ENCODE assay signal across 31 cellular contexts in the genomic region with DNA sequence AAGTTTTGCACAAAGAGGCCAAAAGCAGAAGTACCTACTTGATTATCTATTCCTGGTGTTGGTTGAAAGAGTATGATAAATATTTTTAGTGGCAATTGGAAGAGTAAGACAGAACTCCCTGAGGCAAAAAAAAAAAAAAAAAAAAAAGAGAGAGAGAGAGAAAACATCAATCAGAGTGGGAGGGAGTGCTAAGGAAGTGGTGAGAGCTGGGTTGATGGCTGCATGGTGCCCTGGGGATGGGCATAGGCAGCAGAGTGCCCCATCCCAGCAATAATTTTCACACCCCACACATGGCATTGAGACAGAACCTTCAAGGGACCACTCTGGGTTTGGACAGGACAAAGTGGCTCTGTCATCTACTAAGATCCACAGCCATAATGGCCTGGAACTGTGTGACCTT.
"Had no signal": no experiment of that assay in that cellular context is flagged by ENCODE, and none has a peak within 500 bp of the region (broad histone marks: within the 10 kb centered on the region; RNA-seq: fewer than 3 reads in every experiment).

No MANE protein-coding gene starts in this region.

- H3K4me2 ChIP-seq: neural progenitor cell had no signal

- H3K27ac ChIP-seq: ascending aorta, cardiac muscle cell, colonic mucosa, dorsolateral prefrontal cortex, gastrocnemius medialis, left lung, lower lobe of right lung, neural progenitor cell, spleen, suprapubic skin, tibial artery, upper lobe of right lung, VCaP had no signal

- H3K4me1 ChIP-seq: colonic mucosa, left lung, lower lobe of right lung, neural progenitor cell, spleen, suprapubic skin, upper lobe of right lung had no signal

- DNase-seq: activated CD4-positive, alpha-beta T cell treated with anti-CD3 and anti-CD28 coated beads for 48 hours; activated CD4-positive, alpha-beta T cell treated with anti-CD3 and anti-CD28 coated beads, Interleukin-2, amount 50 U/mL, for 48 hours; activated CD8-positive, alpha-beta memory T cell treated with anti-CD3 and anti-CD28 coated beads for 24 hours; activated gamma-delta T cell; activated naive CD4-positive, alpha-beta T cell treated with anti-CD3 and anti-CD28 coated beads, Interleukin-2, amount 10 ng/mL, durations not matched to agents 7 days and 5 days; activated naive CD8-positive, alpha-beta T cell treated with anti-CD3 and anti-CD28 coated beads, Interleukin-2, amount 10 ng/mL, durations not matched to agents 7 days and 5 days; cerebellar nuclear complex; colonic mucosa; dorsolateral prefrontal cortex; effector memory CD4-positive, alpha-beta T cell; erythroblast; gastrocnemius medialis; glutamatergic neuron; left lung; lower lobe of right lung; mesendoderm; natural killer cell; occipital lobe; posterior cingulate gyrus; right cardiac atrium; spleen; stimulated activated naive CD4-positive, alpha-beta T cell; tibial artery; upper lobe of right lung had no signal

- FAIRE-seq: islet of Langerhans had no signal

- H3K4me3 ChIP-seq: ascending aorta, cardiac muscle cell, colonic mucosa, dorsolateral prefrontal cortex, gastrocnemius medialis, left lung, lower lobe of right lung, neural progenitor cell, spleen, suprapubic skin, tibial artery, upper lobe of right lung had no signal

- H3K9me3 ChIP-seq: ascending aorta, colonic mucosa, suprapubic skin, upper lobe of right lung had no signal

- H2AFZ ChIP-seq: neural progenitor cell had no signal

- H3K9ac ChIP-seq: neural progenitor cell had no signal

- ATAC-seq: activated CD4-positive, CD25-positive, alpha-beta regulatory T cell treated with anti-CD3 and anti-CD28 coated beads, Interleukin-2, amount 50 U/mL, for 24 hours; gastrocnemius medialis; left lung; lower lobe of right lung; natural killer cell; right cardiac atrium; upper lobe of right lung had no signal

- H3K36me3 ChIP-seq: ascending aorta, cardiac muscle cell, colonic mucosa, gastrocnemius medialis, left lung, lower lobe of right lung, neural progenitor cell, spleen, suprapubic skin, tibial artery, upper lobe of right lung had no signal

- H3K27me3 ChIP-seq: ascending aorta, cardiac muscle cell, colonic mucosa, dorsolateral prefrontal cortex, gastrocnemius medialis, left lung, neural progenitor cell, suprapubic skin, tibial artery, upper lobe of right lung had no signal
